In genomic region chr14:104228221-104228620, GRCh38 we compare ENCODE assay signal across 23 cellular contexts.
DNase-seq lines count a peak whose midpoint lies in the region; ATAC-seq and TF ChIP-seq lines count a peak whose summit lies in the region.
"Had no signal": no experiment of that assay in that cellular context is flagged by ENCODE, and none has a peak within 500 bp of the region (broad histone marks: within the 10 kb centered on the region; RNA-seq: fewer than 3 reads in every experiment).

No MANE protein-coding gene starts in this region.

- H3K9me2 ChIP-seq in Loucy (replicated peaks; ENCODE audit: low read depth, low read length) = no peaks in the 10 kb centered on the region

- H3K4me3 ChIP-seq in Loucy (ENCODE audit: low read length, poor library complexity, severe bottlenecking) = no peak overlapping the region
- H3K4me3 ChIP-seq in mucosa of descending colon = no peak overlapping the region
- H3K4me3 ChIP-seq: lower lobe of right lung, ovary had no signal

- TF ChIP-seq CTCF in Loucy (conservative IDR thresholded peaks at IDR 0.05; ENCODE audit: low read length) (no peak), mucosa of descending colon (IDR thresholded peaks at IDR 0.05) (no peak)

- no peaks in the 10 kb centered on the region for H3K36me3 Mint-ChIP-seq in activated naive CD4-positive, alpha-beta T cell treated with anti-CD3 and anti-CD28 coated beads for 36 hours (ENCODE audit: low read depth)
- H3K36me3 Mint-ChIP-seq in activated T-helper 1 cell treated with anti-CD3 and anti-CD28 coated beads, Interleukin-12 subunit alpha, Interleukin-12 subunit beta, Interleukin-2, Interleukin-4 antibody, amounts not matched to agents 30 ng/mL and 10 ng/mL and 1 ng/mL, durations not matched to agents 14 hours and 24 hours and 36 hours (ENCODE audit: low read depth) = peaks cover 5% of the 10 kb centered on the region
- H3K36me3 Mint-ChIP-seq: IgD-negative memory B cell had no signal

- peaks cover 26% of the 10 kb centered on the region for H3K4me1 Mint-ChIP-seq in activated naive CD4-positive, alpha-beta T cell treated with anti-CD3 and anti-CD28 coated beads for 36 hours (ENCODE audit: low read depth)
- peaks cover 8% of the 10 kb centered on the region for H3K4me1 Mint-ChIP-seq in activated T-helper 1 cell treated with anti-CD3 and anti-CD28 coated beads, Interleukin-12 subunit alpha, Interleukin-12 subunit beta, Interleukin-2, Interleukin-4 antibody, amounts not matched to agents 30 ng/mL and 10 ng/mL and 1 ng/mL, durations not matched to agents 14 hours and 24 hours and 36 hours (ENCODE audit: low read depth)

- H3K79me2 ChIP-seq in Loucy (ENCODE audit: insufficient read depth, low read length) = no peaks in the 10 kb centered on the region

- H3F3A ChIP-seq in Loucy (ENCODE audit: low read depth) = no peaks in the 10 kb centered on the region

- ATAC-seq in mucosa of descending colon (no peak), GM21717 (IDR thresholded peaks at IDR 0.05; ENCODE audit: unreplicated experiment) (no peak), HG02571 (IDR thresholded peaks at IDR 0.05; ENCODE audit: unreplicated experiment) (no peak)

- DNase-seq in activated naive CD4-positive, alpha-beta T cell treated with anti-CD3 and anti-CD28 coated beads, Interleukin-2, amount 50 U/mL, for 16 hours = peak; percentile 8
- no peak for DNase-seq in activated naive CD4-positive, alpha-beta T cell treated with anti-CD3 and anti-CD28 coated beads for 36 hours
- no peak for DNase-seq in activated T-helper 1 cell treated with anti-CD3 and anti-CD28 coated beads, Interleukin-12 subunit alpha, Interleukin-12 subunit beta, Interleukin-2, Interleukin-4 antibody, amounts not matched to agents 30 ng/mL and 10 ng/mL and 1 ng/mL, durations not matched to agents 14 hours and 24 hours and 36 hours (ENCODE audit: low spot score)
- DNase-seq in mucosa of descending colon (peak in 2 of 3 donors; percentile 33 to 40), NCI-H1092 treated with DMSO at 0.1 percent for 48 hours (lab: John Stamatoyannopoulos, UW) (no peak)
- DNase-seq: activated effector memory CD4-positive, alpha-beta T cell treated with anti-CD3 and anti-CD28 coated beads, Interleukin-2, amount 50 U/mL, for 16 hours; amygdala; DMS79; GDM1; islet precursor cell; NCI-H1092; NCI-H187 treated with DMSO at 0.1 percent for 48 hours; NCI-H524 treated with DMSO at 0.1 percent for 48 hours; nephron progenitor cell; retina; SIG-M5; SW 1271 had no signal

- CTCF ChIA-PET in activated naive CD4-positive, alpha-beta T cell treated with anti-CD3 and anti-CD28 coated beads for 36 hours (lab: Charles Lee) = no interaction called here

- intact Hi-C loops in activated naive CD4-positive, alpha-beta T cell treated with anti-CD3 and anti-CD28 coated beads for 36 hours (cut with micrococcal nuclease) = no loop called here
- intact Hi-C loops in activated T-helper 1 cell treated with anti-CD3 and anti-CD28 coated beads, Interleukin-12 subunit alpha, Interleukin-12 subunit beta, Interleukin-2, Interleukin-4 antibody, amounts not matched to agents 30 ng/mL and 10 ng/mL and 1 ng/mL, durations not matched to agents 14 hours and 24 hours and 36 hours (cut with micrococcal nuclease) = no loop called here
- intact Hi-C loops in mucosa of descending colon (cut with DNase I, micrococcal nuclease) = no loop called here

- H4K20me1 ChIP-seq in Loucy (ENCODE audit: insufficient read depth, low read length, poor library complexity, severe bottlenecking) = no peaks in the 10 kb centered on the region

- peaks cover 7% of the 10 kb centered on the region for H3K27me3 Mint-ChIP-seq in activated naive CD4-positive, alpha-beta T cell treated with anti-CD3 and anti-CD28 coated beads for 36 hours (ENCODE audit: low read depth)
- H3K27me3 Mint-ChIP-seq in activated T-helper 1 cell treated with anti-CD3 and anti-CD28 coated beads, Interleukin-12 subunit alpha, Interleukin-12 subunit beta, Interleukin-2, Interleukin-4 antibody, amounts not matched to agents 30 ng/mL and 10 ng/mL and 1 ng/mL, durations not matched to agents 14 hours and 24 hours and 36 hours (ENCODE audit: insufficient read depth) = peaks cover 6% of the 10 kb centered on the region

- H3K36me3 ChIP-seq in Loucy (ENCODE audit: insufficient read depth, low read length) = no peaks in the 10 kb centered on the region
- no peaks in the 10 kb centered on the region for H3K36me3 ChIP-seq in mucosa of descending colon (ENCODE audit: low read depth)
- H3K36me3 ChIP-seq: lower lobe of right lung, ovary had no signal

- H3K4me3 Mint-ChIP-seq in activated naive CD4-positive, alpha-beta T cell treated with anti-CD3 and anti-CD28 coated beads for 36 hours = no peak overlapping the region
- H3K4me3 Mint-ChIP-seq in activated T-helper 1 cell treated with anti-CD3 and anti-CD28 coated beads, Interleukin-12 subunit alpha, Interleukin-12 subunit beta, Interleukin-2, Interleukin-4 antibody, amounts not matched to agents 30 ng/mL and 10 ng/mL and 1 ng/mL, durations not matched to agents 14 hours and 24 hours and 36 hours = no peak overlapping the region
- H3K4me3 Mint-ChIP-seq: nephron progenitor cell had no signal

- H3K4me2 ChIP-seq in Loucy (ENCODE audit: low read depth, low read length, poor library complexity, severe bottlenecking) = no peak overlapping the region

- H3K4me1 ChIP-seq in Loucy (ENCODE audit: insufficient read depth, low read length, poor library complexity, severe bottlenecking) (peaks cover 19% of the 10 kb centered on the region), mucosa of descending colon (ENCODE audit: low read depth) (peaks cover 41% of the 10 kb centered on the region)

- peak overlapping the region; percentile 54 for H3K9ac ChIP-seq in Loucy (ENCODE audit: low read depth, low read length, poor library complexity, severe bottlenecking)

- no peaks in the 10 kb centered on the region for H3K27me3 ChIP-seq in Loucy (ENCODE audit: insufficient read depth, low read length, poor library complexity, severe bottlenecking)
- H3K27me3 ChIP-seq: ovary had no signal

- no peaks in the 10 kb centered on the region for H3K9me3 ChIP-seq in Loucy (ENCODE audit: insufficient read depth, low read depth, low read length)
- no peaks in the 10 kb centered on the region for H3K9me3 ChIP-seq in mucosa of descending colon
- H3K9me3 ChIP-seq: ovary had no signal

- H3K9me3 Mint-ChIP-seq in activated naive CD4-positive, alpha-beta T cell treated with anti-CD3 and anti-CD28 coated beads for 36 hours = peaks cover under 1% of the 10 kb centered on the region
- H3K9me3 Mint-ChIP-seq in activated T-helper 1 cell treated with anti-CD3 and anti-CD28 coated beads, Interleukin-12 subunit alpha, Interleukin-12 subunit beta, Interleukin-2, Interleukin-4 antibody, amounts not matched to agents 30 ng/mL and 10 ng/mL and 1 ng/mL, durations not matched to agents 14 hours and 24 hours and 36 hours = peaks cover 7% of the 10 kb centered on the region

- 0 out of 2 replicates have a peak overlapping the region, but pooled peaks have one; percentile 13 for H2AFZ ChIP-seq in Loucy (ENCODE audit: low read length)

- H3K27ac Mint-ChIP-seq in activated naive CD4-positive, alpha-beta T cell treated with anti-CD3 and anti-CD28 coated beads for 36 hours = no peak overlapping the region
- peak overlapping the region; percentile 50 for H3K27ac Mint-ChIP-seq in activated T-helper 1 cell treated with anti-CD3 and anti-CD28 coated beads, Interleukin-12 subunit alpha, Interleukin-12 subunit beta, Interleukin-2, Interleukin-4 antibody, amounts not matched to agents 30 ng/mL and 10 ng/mL and 1 ng/mL, durations not matched to agents 14 hours and 24 hours and 36 hours
- H3K27ac Mint-ChIP-seq: IgD-negative memory B cell, nephron progenitor cell had no signal

Comparison
In these comparisons a context has a peak if more than half of its experiments do, and no peak if none do; other contexts are left out.
1. DNase-seq: peak in activated naive CD4-positive, alpha-beta T cell treated with anti-CD3 and anti-CD28 coated beads, Interleukin-2, amount 50 U/mL, for 16 hours (single experiment) and mucosa of descending colon (2 of 3); none in activated naive CD4-positive, alpha-beta T cell treated with anti-CD3 and anti-CD28 coated beads for 36 hours (single experiment), activated T-helper 1 cell treated with anti-CD3 and anti-CD28 coated beads, Interleukin-12 subunit alpha, Interleukin-12 subunit beta, Interleukin-2, Interleukin-4 antibody, amounts not matched to agents 30 ng/mL and 10 ng/mL and 1 ng/mL, durations not matched to agents 14 hours and 24 hours and 36 hours (single experiment) and NCI-H1092 treated with DMSO at 0.1 percent for 48 hours (single experiment).